In the genomic region with DNA sequence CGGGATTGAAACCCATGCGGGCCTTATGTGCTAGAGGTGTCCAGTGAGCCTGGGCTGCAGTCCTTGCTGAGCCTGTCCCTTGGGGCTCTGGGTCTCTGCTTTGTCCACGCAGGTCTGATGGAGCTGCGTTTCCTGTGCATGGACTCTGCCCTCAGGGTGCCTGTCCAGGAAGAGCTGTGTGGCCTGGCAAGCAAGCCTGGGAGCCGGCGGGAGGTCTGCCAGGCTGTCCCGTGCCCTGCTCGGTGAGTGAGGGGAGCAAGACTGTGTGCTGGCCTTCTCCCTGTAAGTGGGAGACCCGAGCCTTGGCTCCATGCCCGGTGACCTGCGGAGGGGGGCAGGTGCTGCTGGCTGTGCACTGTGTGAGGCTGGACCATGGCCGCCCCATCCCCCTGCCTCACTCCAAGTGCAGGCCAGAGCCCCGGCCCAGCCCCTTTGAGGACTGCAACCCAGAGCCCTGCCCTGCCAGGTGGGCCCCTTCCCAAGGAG, we compare ENCODE assay signal across 21 cellular contexts.
"Had no signal": no experiment of that assay in that cellular context is flagged by ENCODE, and none has a peak within 500 bp of the region (broad histone marks: within the 10 kb centered on the region; RNA-seq: fewer than 3 reads in every experiment).

No MANE protein-coding gene starts in this region.

- H3K9me3 Mint-ChIP-seq: brain; endodermal cell; neural crest cell; stimulated activated naive CD8-positive, alpha-beta T cell treated with anti-CD3 and anti-CD28 coated beads, Interleukin-15, Interleukin-2, amounts not matched to agents 100 ng/mL and 50 ng/mL, for 24 hours; type B pancreatic cell had no signal

- DNase-seq: activated CD4-positive, alpha-beta T cell treated with anti-CD3 and anti-CD28 coated beads, Interleukin-2, amount 50 U/mL, for 48 hours; activated naive CD4-positive, alpha-beta T cell; activated T-cell treated with anti-CD3 and anti-CD28 coated beads for 4 hours; caudate nucleus; dorsolateral prefrontal cortex; endodermal cell; foreskin melanocyte; hypothalamus; islet precursor cell; left lung; mammary epithelial cell; midbrain; stimulated activated CD4-positive, alpha-beta T cell treated with anti-CD3 and anti-CD28 coated beads, Interleukin-12 subunit alpha, Interleukin-12 subunit beta, amount 100 ng/mL, for 4 hours; stimulated activated CD4-positive, alpha-beta T cell treated with anti-CD3 and anti-CD28 coated beads, Interleukin-2, amount 100 ng/mL, for 24 hours; WERI-Rb-1 had no signal

- H3K36me3 ChIP-seq: left lung, suprapubic skin, WERI-Rb-1 had no signal

- ATAC-seq: left lung had no signal

- H3K27ac ChIP-seq: dorsolateral prefrontal cortex, epithelial cell of prostate, left lung, suprapubic skin, WERI-Rb-1 had no signal

- H3K9me3 ChIP-seq: left lung, suprapubic skin had no signal

- H3K27me3 ChIP-seq: dorsolateral prefrontal cortex, left lung, suprapubic skin had no signal

- H3K4me3 Mint-ChIP-seq: brain; endodermal cell; neural crest cell; stimulated activated naive CD8-positive, alpha-beta T cell treated with anti-CD3 and anti-CD28 coated beads, Interleukin-15, Interleukin-2, amounts not matched to agents 100 ng/mL and 50 ng/mL, for 24 hours; type B pancreatic cell had no signal

- H3K4me1 Mint-ChIP-seq: brain, endodermal cell, neural crest cell had no signal

- H3K27ac Mint-ChIP-seq: brain; endodermal cell; stimulated activated naive CD8-positive, alpha-beta T cell treated with anti-CD3 and anti-CD28 coated beads, Interleukin-15, Interleukin-2, amounts not matched to agents 100 ng/mL and 50 ng/mL, for 24 hours; type B pancreatic cell had no signal

- H3K27me3 Mint-ChIP-seq: stimulated activated naive CD8-positive, alpha-beta T cell treated with anti-CD3 and anti-CD28 coated beads, Interleukin-15, Interleukin-2, amounts not matched to agents 100 ng/mL and 50 ng/mL, for 24 hours; type B pancreatic cell had no signal

- H3K36me3 Mint-ChIP-seq: brain, type B pancreatic cell had no signal

- H3K4me3 ChIP-seq: dorsolateral prefrontal cortex, left lung, suprapubic skin had no signal

- H3K4me1 ChIP-seq: left lung, suprapubic skin had no signal
